12 cellular contexts compared by ENCODE assay signal in the genomic region with DNA sequence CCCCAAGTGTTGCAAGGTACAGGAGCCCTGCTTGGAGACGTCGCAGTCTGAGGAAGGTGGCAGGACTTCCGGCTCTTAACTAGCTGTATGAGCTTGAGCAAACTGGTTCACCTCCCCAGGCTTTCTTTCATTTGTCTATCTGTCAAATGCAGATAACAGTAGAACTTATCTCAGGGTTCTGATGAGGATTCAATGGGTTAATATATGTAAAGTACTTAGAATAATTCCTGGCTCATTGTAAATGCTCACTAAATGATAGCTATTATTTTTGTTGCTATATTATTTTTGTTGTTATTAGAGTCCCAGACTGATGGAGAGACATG.
DNase-seq lines count a peak whose midpoint lies in the region; ATAC-seq and TF ChIP-seq lines count a peak whose summit lies in the region.
"Had no signal": no experiment of that assay in that cellular context is flagged by ENCODE, and none has a peak within 500 bp of the region (broad histone marks: within the 10 kb centered on the region; RNA-seq: fewer than 3 reads in every experiment).

No MANE protein-coding gene starts in this region.

- peaks cover 45 to 98% of the 10 kb centered on the region in 2 experiments for H3K79me1 ChIP-seq in IMR-90 (ENCODE audit: low read depth in 1 of 2, low read length in 2 of 2)

- H2AFZ ChIP-seq in IMR-90 (replicated peaks; ENCODE audit: low read length, poor library complexity) = no peak overlapping the region

- peak overlapping the region; percentile 31; the same call in 1 of the 2 replicates for H4K91ac ChIP-seq in IMR-90 (ENCODE audit: insufficient read depth, low read depth, low read length)

- peaks cover 8% of the 10 kb centered on the region for H3K27me3 Mint-ChIP-seq in dendritic cell treated with granulocyte-macrophage colony-stimulating factor and Interleukin-4, amounts not matched to agents 40 ng/mL and 50 ng/mL, for 4 days
- H3K27me3 Mint-ChIP-seq in Calu3 (ENCODE audit: unreplicated experiment) = no peaks in the 10 kb centered on the region

- TF ChIP-seq RAD21 in IMR-90 (IDR thresholded peaks at IDR 0.05; ENCODE audit: low read length) = no peak

- dilution Hi-C loops in IMR-90 (cut with HindIII; ENCODE audit: low sequenced_read_pairs, unreplicated experiment) = no loop called here

- peak overlapping the region; percentile 86 for H2BK5ac ChIP-seq in IMR-90 (ENCODE audit: low read depth, low read length, poor library complexity, severe bottlenecking)

- DNase-seq in IMR-90 (no peak), substantia nigra (lab: John Stamatoyannopoulos, UW) (no peak), Calu3 (no peak), retina (no peak), GM10266 (ENCODE audit: extremely low spot score) (no peak)
- DNase-seq: MM.1S had no signal

- H3K4me1 Mint-ChIP-seq in dendritic cell treated with granulocyte-macrophage colony-stimulating factor and Interleukin-4, amounts not matched to agents 40 ng/mL and 50 ng/mL, for 4 days (ENCODE audit: low read depth) = peaks cover 63% of the 10 kb centered on the region
- no peaks in the 10 kb centered on the region for H3K4me1 Mint-ChIP-seq in Calu3 (ENCODE audit: low read depth, unreplicated experiment)

- no peak overlapping the region for H3K4me3 Mint-ChIP-seq in dendritic cell treated with granulocyte-macrophage colony-stimulating factor and Interleukin-4, amounts not matched to agents 40 ng/mL and 50 ng/mL, for 4 days
- H3K4me3 Mint-ChIP-seq in Calu3 (ENCODE audit: low read depth, unreplicated experiment) = no peak overlapping the region
- H3K4me3 Mint-ChIP-seq: B cell; T-helper 1 cell treated with Interleukin-12 subunit alpha and Interleukin-12 subunit beta and Interleukin-4 antibody, amounts not matched to agents 30 μg/mL and 1 μg/mL, for 36 hours had no signal

- peak overlapping the region; percentile 76 for H3K18ac ChIP-seq in IMR-90 (ENCODE audit: low read depth, low read length)

- H2BK20ac ChIP-seq in IMR-90 (ENCODE audit: low read depth, low read length) = peak overlapping the region; percentile 6

- peak overlapping the region; percentile 79; the same call in 1 of the 2 replicates for H3K14ac ChIP-seq in IMR-90 (replicated peaks; ENCODE audit: low read depth, low read length)

- H3K4ac ChIP-seq in IMR-90 (ENCODE audit: low read depth, low read length) = peak overlapping the region; percentile 92

- peak overlapping the region; percentile 66; the same call in 2 of the 3 replicates for H2BK15ac ChIP-seq in IMR-90 (ENCODE audit: low read depth, low read length)

- H3K9me3 ChIP-seq in IMR-90 (ENCODE audit: control insufficient read depth, insufficient read depth, low read length) (no peaks in the 10 kb centered on the region), muscle layer of duodenum (ENCODE audit: control insufficient read depth in 1 of 2, low read length in 2 of 2) (no peaks in the 10 kb centered on the region)

- peaks cover 70% of the 10 kb centered on the region for H3K9me1 ChIP-seq in IMR-90 (ENCODE audit: insufficient read depth, low read length)

- H3K27ac Mint-ChIP-seq in dendritic cell treated with granulocyte-macrophage colony-stimulating factor and Interleukin-4, amounts not matched to agents 40 ng/mL and 50 ng/mL, for 4 days = peak overlapping the region; percentile 62
- no peak overlapping the region for H3K27ac Mint-ChIP-seq in Calu3 (ENCODE audit: unreplicated experiment)
- H3K27ac Mint-ChIP-seq: B cell; T-helper 1 cell treated with Interleukin-12 subunit alpha and Interleukin-12 subunit beta and Interleukin-4 antibody, amounts not matched to agents 30 μg/mL and 1 μg/mL, for 36 hours had no signal

- CTCF ChIA-PET in IMR-90 (lab: Yijun Ruan, JAX) = interaction anchor here (0.7 to 0.8 kb wide), 2 partner anchors 11 to 72 kb away, joined by 3 read pairs; no protein-coding TSS in a partner anchor
- CTCF ChIA-PET in Calu3 (lab: Charles Lee) = interaction anchor here (1.1 kb wide), 1 partner anchor 67 kb away, joined by 3 read pairs; no protein-coding TSS in a partner anchor

- H3K27me3 ChIP-seq in IMR-90 (ENCODE audit: control insufficient read depth, insufficient read depth, low read length) = no peaks in the 10 kb centered on the region
- no peaks in the 10 kb centered on the region for H3K27me3 ChIP-seq in muscle layer of duodenum (ENCODE audit: low read depth, low read length)

- peak overlapping the region; percentile 88; the same call in 1 of the 2 replicates for H3K23ac ChIP-seq in IMR-90 (ENCODE audit: low read depth, low read length)

- peak overlapping the region; percentile 52 for H3K9ac ChIP-seq in IMR-90 (ENCODE audit: low read depth, low read length)

- no peak overlapping the region for H2AK9ac ChIP-seq in IMR-90 (replicated peaks; ENCODE audit: low read depth, low read length, poor library complexity)

- peak overlapping the region; percentile 61 for H4K5ac ChIP-seq in IMR-90 (ENCODE audit: low read depth, low read length)

- H3K27ac ChIP-seq in IMR-90 (ENCODE audit: insufficient read depth, low read length) (peak overlapping the region; percentile 89), muscle layer of duodenum (ENCODE audit: low read length) (peak overlapping the region; percentile 61), substantia nigra (ENCODE audit: low read depth, low read length, poor library complexity, severe bottlenecking) (peak overlapping the region; percentile 99)
- H3K27ac ChIP-seq: epithelial cell of prostate had no signal

- H3K4me3 ChIP-seq in IMR-90 (ENCODE audit: insufficient read depth, low read depth, low read length) = no peak overlapping the region
- no peak overlapping the region for H3K4me3 ChIP-seq in muscle layer of duodenum (ENCODE audit: low read depth in 1 of 2, low read length in 2 of 2)

- intact Hi-C loops in IMR-90 (cut with micrococcal nuclease) (no loop called here), Calu3 (cut with micrococcal nuclease; ENCODE audit: unreplicated experiment) (no loop called here)
- intact Hi-C loops in dendritic cell treated with granulocyte-macrophage colony-stimulating factor and Interleukin-4, amounts not matched to agents 40 ng/mL and 50 ng/mL, for 4 days (cut with micrococcal nuclease) = no loop called here

- peak overlapping the region; percentile 75 for H2AK5ac ChIP-seq in IMR-90 (ENCODE audit: low read depth, low read length)

- peaks cover 25% of the 10 kb centered on the region for H3K36me3 ChIP-seq in IMR-90 (ENCODE audit: control insufficient read depth, insufficient read depth, low read length)
- H3K36me3 ChIP-seq in muscle layer of duodenum (ENCODE audit: control insufficient read depth in 1 of 2, insufficient read depth in 2 of 2, low read length in 2 of 2) = peaks cover 0 to 10% of the 10 kb centered on the region in 2 donors

- H3K36me3 Mint-ChIP-seq in dendritic cell treated with granulocyte-macrophage colony-stimulating factor and Interleukin-4, amounts not matched to agents 40 ng/mL and 50 ng/mL, for 4 days (ENCODE audit: low read depth) = no peaks in the 10 kb centered on the region
- peaks cover 12% of the 10 kb centered on the region for H3K36me3 Mint-ChIP-seq in Calu3 (ENCODE audit: insufficient read depth, unreplicated experiment)

- POLR2A ChIA-PET in IMR-90 (lab: Charles Lee; ENCODE audit: unreplicated experiment) = no interaction called here

- peak overlapping the region; percentile 83 for H2BK120ac ChIP-seq in IMR-90 (ENCODE audit: low read depth, low read length)

- in situ Hi-C loops in IMR-90 (cut with MboI; ENCODE audit: low sequenced_read_pairs) = no loop called here

- ATAC-seq in IMR-90 (ENCODE audit: low read depth) (no peak), GM18502 (IDR thresholded peaks at IDR 0.05; ENCODE audit: poor library complexity, unreplicated experiment) (no peak)

- no peak for TF ChIP-seq POLR2A in IMR-90 (IDR thresholded peaks at IDR 0.05; ENCODE audit: low read depth, low read length)

- peaks cover 40% of the 10 kb centered on the region for H3K4me1 ChIP-seq in IMR-90 (ENCODE audit: control insufficient read depth, insufficient read depth, low read length)
- peaks cover 26 to 56% of the 10 kb centered on the region in 2 donors for H3K4me1 ChIP-seq in muscle layer of duodenum (ENCODE audit: control insufficient read depth in 1 of 2, insufficient read depth in 2 of 2, low read length in 2 of 2)

- no peaks in the 10 kb centered on the region for H3K9me3 Mint-ChIP-seq in dendritic cell treated with granulocyte-macrophage colony-stimulating factor and Interleukin-4, amounts not matched to agents 40 ng/mL and 50 ng/mL, for 4 days
- no peaks in the 10 kb centered on the region for H3K9me3 Mint-ChIP-seq in Calu3 (ENCODE audit: low read depth, unreplicated experiment)
- H3K9me3 Mint-ChIP-seq: T-helper 1 cell treated with Interleukin-12 subunit alpha and Interleukin-12 subunit beta and Interleukin-4 antibody, amounts not matched to agents 30 μg/mL and 1 μg/mL, for 36 hours had no signal

- H3K4me2 ChIP-seq in IMR-90 (ENCODE audit: low read depth, low read length) = no peak overlapping the region

- H4K20me1 ChIP-seq in IMR-90 (ENCODE audit: insufficient read depth, low read length) = peaks cover 53% of the 10 kb centered on the region; the same call in 1 of the 2 replicates

- no CpG with 5 or more reads among the region's 3 CpGs for WGBS in IMR-90 (ENCODE audit: extremely low coverage in 2 of 2, insufficient read length in 1 of 2), 2 experiments

- TF ChIP-seq CTCF in IMR-90 (conservative IDR thresholded peaks at IDR 0.05; ENCODE audit: low read depth, low read length) (no peak), Calu3 (IDR thresholded peaks at IDR 0.05; ENCODE audit: unreplicated experiment) (no peak), GM10266 (IDR thresholded peaks at IDR 0.05; ENCODE audit: control insufficient read depth, insufficient read depth, low read depth, missing control alignments) (no peak)

- H4K8ac ChIP-seq in IMR-90 (ENCODE audit: low read depth in 2 of 2, low read length in 2 of 2) = peak overlapping the region; percentile 41 to 63; a peak in 3 of 4 replicates

- no TSS peak for BruUV-seq in IMR-90 (replicated peaks; lab: Mats Ljungman, UMichigan)
- no TSS peak for BruUV-seq in Calu3 (replicated peaks; lab: Mats Ljungman, UMichigan)

- no peak overlapping the region for H3K56ac ChIP-seq in IMR-90 (ENCODE audit: extremely low read depth, insufficient read depth, low read length)

TF ChIP-seq in IMR-90, 13 proteins besides CTCF, POLR2A, EP300 and RAD21:
- no peak for TF ChIP-seq NFE2L2 (IDR thresholded peaks at IDR 0.05; ENCODE audit: low read depth, low read length)
- no peak for TF ChIP-seq RCOR1 (IDR thresholded peaks at IDR 0.05; ENCODE audit: insufficient replicate concordance, low read length)
